Comparison of ENCODE assay signal across 19 cellular contexts in the genomic region with DNA sequence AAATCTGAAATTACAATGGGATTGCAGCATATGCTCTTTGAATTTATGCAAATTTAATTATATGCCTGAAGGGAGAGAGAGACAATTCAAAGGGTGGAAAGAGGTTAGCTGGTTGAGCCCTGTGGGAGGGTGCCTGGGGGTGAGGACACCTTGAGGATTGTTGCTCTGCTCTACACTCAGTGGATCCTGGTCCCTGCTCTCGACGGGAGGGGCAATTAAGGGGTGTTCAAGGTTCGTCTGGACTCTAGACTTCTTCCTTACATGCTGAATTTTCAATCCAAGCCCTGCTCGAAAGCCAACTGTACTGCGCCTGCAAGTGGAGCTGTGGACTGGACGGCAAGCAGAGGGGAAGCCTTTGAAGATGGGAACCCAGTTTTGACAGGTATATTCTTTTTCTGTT. TPM values are rescaled to one million over a fixed set of nuclear protein-coding genes. Genes with fewer than 3 reads are reported as not detected.
"Had no signal": no experiment of that assay in that cellular context is flagged by ENCODE, and none has a peak within 500 bp of the region (broad histone marks: within the 10 kb centered on the region; RNA-seq: fewer than 3 reads in every experiment).

No MANE protein-coding gene starts in this region.

RNA-seq across cellular contexts. Expression of a gene that starts 15.5 kb away (rescaled TPM):
- total RNA-seq: naive thymus-derived CD8-positive, alpha-beta T cell; natural killer cell treated with Interleukin-12 subunit alpha and Interleukin-12 subunit beta and Interleukin-15 and Interleukin-18, amount 100 ng/mL, for 72 hours; neural crest cell; omental fat pad; osteocyte; pancreas; posterior vena cava; prostate gland; pulmonary artery endothelial cell; right atrium auricular region; sciatic nerve; smooth muscle cell; spleen; suprapubic skin; testis; upper lobe of left lung; vagina had no signal
- polyA plus RNA-seq: naive thymus-derived CD8-positive, alpha-beta T cell; pancreas; smooth muscle cell; spleen; thymus had no signal

RNA-seq across cellular contexts. Expression of a gene that starts 19.0 kb away (rescaled TPM):
- total RNA-seq: naive thymus-derived CD8-positive, alpha-beta T cell; natural killer cell treated with Interleukin-12 subunit alpha and Interleukin-12 subunit beta and Interleukin-15 and Interleukin-18, amount 100 ng/mL, for 72 hours; neural crest cell; omental fat pad; osteocyte; pancreas; posterior vena cava; prostate gland; pulmonary artery endothelial cell; right atrium auricular region; sciatic nerve; smooth muscle cell; spleen; suprapubic skin; testis; upper lobe of left lung; ureter; vagina had no signal
- polyA plus RNA-seq: naive thymus-derived CD8-positive, alpha-beta T cell; pancreas; smooth muscle cell; spleen; thymus had no signal

RNA-seq across cellular contexts. Expression of a gene that starts 56.1 kb away (rescaled TPM):
- total RNA-seq: naive thymus-derived CD8-positive, alpha-beta T cell; natural killer cell treated with Interleukin-12 subunit alpha and Interleukin-12 subunit beta and Interleukin-15 and Interleukin-18, amount 100 ng/mL, for 72 hours; neural crest cell; omental fat pad; osteocyte; pancreas; posterior vena cava; prostate gland; pulmonary artery endothelial cell; right atrium auricular region; sciatic nerve; smooth muscle cell; spleen; suprapubic skin; testis; upper lobe of left lung; ureter; vagina had no signal
- polyA plus RNA-seq: naive thymus-derived CD8-positive, alpha-beta T cell; pancreas; smooth muscle cell; spleen had no signal
